ENCODE assay signal across 8 cellular contexts in the genomic region with DNA sequence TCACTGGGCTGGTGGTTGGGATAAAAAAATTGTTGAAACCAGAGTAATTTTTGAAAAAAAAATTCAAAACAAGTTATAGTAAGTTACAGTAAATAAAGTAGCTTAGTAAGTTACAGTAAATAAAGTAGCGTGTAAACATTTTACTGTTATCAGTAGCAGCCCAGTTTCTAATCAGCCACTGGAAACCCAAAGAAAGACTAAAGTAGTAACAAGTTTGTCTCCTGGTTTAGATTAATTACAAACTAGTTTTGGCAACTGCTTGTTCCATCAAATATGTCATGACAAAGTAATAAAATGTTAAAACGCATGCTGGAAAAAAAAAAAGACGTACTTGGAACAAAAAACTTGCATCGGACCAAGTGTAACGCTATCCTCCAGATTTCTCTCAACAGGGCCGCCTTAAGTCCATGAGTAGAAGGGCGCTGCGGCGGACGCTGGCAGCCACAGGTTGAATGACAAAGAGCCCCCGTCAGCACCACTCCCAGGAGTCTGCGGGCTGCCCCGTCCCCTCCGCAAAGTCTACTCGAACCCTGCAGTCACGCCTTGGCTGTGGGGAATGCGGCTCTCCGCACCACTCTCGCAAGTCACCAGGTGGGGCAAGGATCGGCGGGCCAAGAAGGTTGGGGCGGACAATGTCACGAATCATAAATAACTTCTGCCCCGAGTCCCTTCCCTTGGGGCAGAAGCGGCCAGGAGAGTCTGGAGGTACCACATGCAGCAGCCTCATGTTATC. TPM values are rescaled to one million over a fixed set of nuclear protein-coding genes. Genes with fewer than 3 reads are reported as not detected.
A peak's percentile ranks its signal among the peaks of the same experiment; 100 is the strongest.
DNase-seq lines count a peak whose midpoint lies in the region; ATAC-seq and TF ChIP-seq lines count a peak whose summit lies in the region.

No MANE protein-coding gene starts in this region.

- ATAC-seq in GM21390 (IDR thresholded peaks at IDR 0.05; ENCODE audit: unreplicated experiment): peak; percentile 14
- ATAC-seq in omental fat pad (ENCODE audit: low FRiP score): peak; percentile 5

- peak; percentile 43 for DNase-seq in DMS 273 treated with DMSO at 0.1 percent for 48 hours (lab: John Stamatoyannopoulos, UW)
- peak; percentile 38 for DNase-seq in activated gamma-delta T cell treated with anti-CD3 and anti-CD28 coated beads, Interleukin-2, amount 50 U/mL, for 16 hours (ENCODE audit: low read depth)
- DNase-seq in globus pallidus (ENCODE audit: low spot score): peak; percentile 55
- no peak for DNase-seq in omental fat pad (ENCODE audit: low spot score)
- DNase-seq in transverse colon: peak; percentile 60

- intact Hi-C loops in transverse colon (cut with DNase I; ENCODE audit: low total_unique reads): loop anchor here (5.0 kb wide), 1 partner anchor 42 kb away; no protein-coding TSS in a partner anchor

- WGBS in transverse colon (ENCODE audit: low coverage in 1 of 2), 2 donors: 3 to 9% methylated on average over 6 to 25 of the region's 25 CpGs

- TF ChIP-seq CTCF in omental fat pad (IDR thresholded peaks at IDR 0.05) (no peak), transverse colon (IDR thresholded peaks at IDR 0.05) (no peak)

- H3K4me1 ChIP-seq in HUES48 (ENCODE audit: control insufficient read depth, insufficient read depth, low read length) (peaks cover 37% of the 10 kb centered on the region), transverse colon (peaks cover 5 to 47% (median 26%) of the 10 kb centered on the region in 4 donors)

- H3K27me3 ChIP-seq in HUES48 (ENCODE audit: control insufficient read depth, insufficient read depth, low read length) (no peaks in the 10 kb centered on the region), transverse colon (no peaks in the 10 kb centered on the region)

- peak overlapping the region; percentile 93 for H3K9ac ChIP-seq in HUES48 (ENCODE audit: low read depth, low read length)

- H3K36me3 ChIP-seq in HUES48 (ENCODE audit: control insufficient read depth, insufficient read depth, low read length) (peaks cover 43% of the 10 kb centered on the region), transverse colon (no peaks in the 10 kb centered on the region)

- no peak for TF ChIP-seq EP300 in transverse colon (IDR thresholded peaks at IDR 0.05; ENCODE audit: low read depth)

- in situ Hi-C loops in transverse colon (cut with MboI; ENCODE audit: low pct_ligation_motif_present in 1 of 4, low pct_unique_long_range_greater_than_20kb in 1 of 4, low sequenced_read_pairs in 3 of 4): no loop called here

- H3K27ac ChIP-seq in HUES48 (ENCODE audit: low read depth, low read length): peak overlapping the region; percentile 95
- peak overlapping the region; percentile 87 to 95 (median 91) for H3K27ac ChIP-seq in transverse colon

- peak overlapping the region; percentile 99 for H3K4me3 ChIP-seq in HUES48 (ENCODE audit: low read depth, low read length)
- peak overlapping the region; percentile 42 to 80 (median 64) for H3K4me3 ChIP-seq in transverse colon

- H3K9me3 ChIP-seq in HUES48 (ENCODE audit: control insufficient read depth, insufficient read depth, low read length): no peaks in the 10 kb centered on the region
- H3K9me3 ChIP-seq in transverse colon: no peaks in the 10 kb centered on the region

- TF ChIP-seq POLR2A in Raji (IDR thresholded peaks at IDR 0.05; ENCODE audit: insufficient read depth, low read depth, low read length) (peak; percentile 37; the same call in 1 of the 2 replicates), transverse colon (IDR thresholded peaks at IDR 0.05) (no peak)

RNA-seq across cellular contexts. Expression of gene SLC16A1, which starts 0.9 kb away (rescaled TPM):
- 100 to 1,000 TPM in 2 of 4 donors, 10 to 100 TPM in 2; 15.1 to 125 (median 78.3) TPM for total RNA-seq in omental fat pad
- 100 to 1,000 TPM in 2 of 4 donors, 10 to 100 TPM in 2; 21.5 to 177 (median 109) TPM for total RNA-seq in transverse colon
